ENCODE assay signal across 1 cellular context in genomic region chr2:127634066-127634617, GRCh38.
TF ChIP-seq lines count a peak whose summit lies in the region.

No MANE protein-coding gene starts in this region.

TF ChIP-seq in IMR-90, 13 proteins besides CTCF, POLR2A, EP300 and RAD21:
- TF ChIP-seq CEBPB (IDR thresholded peaks at IDR 0.05; ENCODE audit: low read depth, low read length) (no peak), CHD1 (IDR thresholded peaks at IDR 0.05; ENCODE audit: low read depth, low read length) (no peak), BHLHE40 (IDR thresholded peaks at IDR 0.05; ENCODE audit: low read depth, low read length) (no peak), RCOR1 (IDR thresholded peaks at IDR 0.05; ENCODE audit: insufficient replicate concordance, low read length) (no peak), MAFK (IDR thresholded peaks at IDR 0.05; ENCODE audit: low read depth, low read length) (no peak), FOS (IDR thresholded peaks at IDR 0.05; ENCODE audit: low read depth, low read length) (no peak), RFX5 (IDR thresholded peaks at IDR 0.05; ENCODE audit: low read depth, low read length) (no peak), SMC3 (IDR thresholded peaks at IDR 0.05; ENCODE audit: low read depth, low read length) (no peak), ELK1 (IDR thresholded peaks at IDR 0.05; ENCODE audit: borderline replicate concordance, low read depth, low read length) (no peak), MXI1 (IDR thresholded peaks at IDR 0.05; ENCODE audit: borderline replicate concordance, low read depth, low read length) (no peak), USF2 (IDR thresholded peaks at IDR 0.05; ENCODE audit: low read depth, low read length) (no peak)
